Comparison of ENCODE assay signal across 15 cellular contexts in genomic region chr4:172758586-172759340, GRCh38.
DNase-seq lines count a peak whose midpoint lies in the region; ATAC-seq, FAIRE-seq and TF ChIP-seq lines count a peak whose summit lies in the region.
"Had no signal": no experiment of that assay in that cellular context is flagged by ENCODE, and none has a peak within 500 bp of the region (broad histone marks: within the 10 kb centered on the region; RNA-seq: fewer than 3 reads in every experiment).

No MANE protein-coding gene starts in this region.

- no peak overlapping the region for H3K9ac ChIP-seq in astrocyte (ENCODE audit: low read length)

- peak; percentile 34 for FAIRE-seq in astrocyte (lab: Jason Lieb, UNC)
- FAIRE-seq: pancreas had no signal

- 0 out of 2 replicates have a peak, but pooled peaks cover 2% of the 10 kb centered on the region for H3K9me3 ChIP-seq in MG63
- H3K9me3 ChIP-seq in astrocyte (ENCODE audit: insufficient read depth, low read depth, low read length): no peaks in the 10 kb centered on the region
- no peaks in the 10 kb centered on the region for H3K9me3 ChIP-seq in naive thymus-derived CD4-positive, alpha-beta T cell (ENCODE audit: control insufficient read depth in 2 of 3, low read length in 3 of 3)
- H3K9me3 ChIP-seq: gastrocnemius medialis, lower lobe of right lung, pancreas, SJCRH30 had no signal

- no peak overlapping the region for H3K4me3 ChIP-seq in MG63
- no peak overlapping the region for H3K4me3 ChIP-seq in astrocyte (ENCODE audit: insufficient read depth, low read depth, low read length)
- H3K4me3 ChIP-seq in naive thymus-derived CD4-positive, alpha-beta T cell (ENCODE audit: low read length): no peak overlapping the region
- H3K4me3 ChIP-seq: gastrocnemius medialis, lower lobe of right lung, pancreas, SJCRH30 had no signal

- peaks cover 1% of the 10 kb centered on the region for H3K9me3 Mint-ChIP-seq in astrocyte (ENCODE audit: unreplicated experiment)
- peaks cover 0 to 22% (median 2%) of the 10 kb centered on the region in 11 donors for H3K9me3 Mint-ChIP-seq in naive thymus-derived CD4-positive, alpha-beta T cell

- peak; percentile 4 for DNase-seq in MG63
- DNase-seq in astrocyte (ENCODE audit: low read depth): peak; percentile 66
- no peak for DNase-seq in naive thymus-derived CD4-positive, alpha-beta T cell
- DNase-seq in activated CD8-positive, alpha-beta memory T cell treated with anti-CD3 and anti-CD28 coated beads, Interleukin-2, amount 50 U/mL, for 4 hours: no peak
- DNase-seq in HuH-7.5 (ENCODE audit: low spot score): no peak
- DNase-seq: activated B cell treated with CpG ODN at 0.5 μM for 24 hours, gastrocnemius medialis, lower lobe of right lung, NCI-H2029 treated with DMSO at 0.1 percent for 48 hours, pancreas had no signal

- peak overlapping the region; percentile 0 for H3K4me2 ChIP-seq in astrocyte (ENCODE audit: low read length)

- H3K36me3 Mint-ChIP-seq in astrocyte (ENCODE audit: low read depth, unreplicated experiment): no peaks in the 10 kb centered on the region
- no peaks in the 10 kb centered on the region for H3K36me3 Mint-ChIP-seq in naive thymus-derived CD4-positive, alpha-beta T cell

- no peak overlapping the region for H3K27ac Mint-ChIP-seq in astrocyte (ENCODE audit: unreplicated experiment)
- H3K27ac Mint-ChIP-seq in naive thymus-derived CD4-positive, alpha-beta T cell: no peak overlapping the region
- H3K27ac Mint-ChIP-seq: activated B cell treated with CpG ODN at 0.5 μM for 24 hours had no signal

- peaks cover 7% of the 10 kb centered on the region for H3K4me1 ChIP-seq in astrocyte (ENCODE audit: insufficient read depth, low read length)
- no peaks in the 10 kb centered on the region for H3K4me1 ChIP-seq in naive thymus-derived CD4-positive, alpha-beta T cell (ENCODE audit: control insufficient read depth in 2 of 2, insufficient read depth in 2 of 2, low read length in 2 of 2)
- H3K4me1 ChIP-seq: gastrocnemius medialis, lower lobe of right lung, pancreas, SJCRH30 had no signal

- no peak for TF ChIP-seq CTCF in astrocyte (IDR thresholded peaks at IDR 0.05; ENCODE audit: insufficient read depth, low read depth, low read length)

- no peaks in the 10 kb centered on the region for H3K79me2 ChIP-seq in astrocyte (ENCODE audit: insufficient read depth, low read length)

- H3K27me3 ChIP-seq in MG63 (no peaks in the 10 kb centered on the region), astrocyte (ENCODE audit: insufficient read depth, low read length) (no peaks in the 10 kb centered on the region)
- H3K27me3 ChIP-seq in naive thymus-derived CD4-positive, alpha-beta T cell (ENCODE audit: control insufficient read depth in 2 of 2, insufficient read depth in 2 of 2, low read length in 2 of 2): no peaks in the 10 kb centered on the region
- H3K27me3 ChIP-seq: gastrocnemius medialis, pancreas, SJCRH30 had no signal

- POLR2A ChIA-PET in naive thymus-derived CD4-positive, alpha-beta T cell (lab: Charles Lee): no interaction called here

- H3K4me1 Mint-ChIP-seq in astrocyte (ENCODE audit: low read depth, unreplicated experiment): peaks cover 6% of the 10 kb centered on the region
- H3K4me1 Mint-ChIP-seq in naive thymus-derived CD4-positive, alpha-beta T cell: no peaks in the 10 kb centered on the region
- H3K4me1 Mint-ChIP-seq: activated B cell treated with CpG ODN at 0.5 μM for 24 hours; central memory CD8-positive, alpha-beta T cell had no signal

- CTCF ChIA-PET in naive thymus-derived CD4-positive, alpha-beta T cell (lab: Charles Lee): no interaction called here

- H4K20me1 ChIP-seq in astrocyte (ENCODE audit: insufficient read depth, low read length): no peaks in the 10 kb centered on the region

- no peaks in the 10 kb centered on the region for H3K36me3 ChIP-seq in MG63
- no peaks in the 10 kb centered on the region for H3K36me3 ChIP-seq in astrocyte (ENCODE audit: insufficient read depth, low read length)
- H3K36me3 ChIP-seq in naive thymus-derived CD4-positive, alpha-beta T cell (ENCODE audit: control insufficient read depth in 2 of 3, insufficient read depth in 3 of 3, low read length in 3 of 3): no peaks in the 10 kb centered on the region
- H3K36me3 ChIP-seq: gastrocnemius medialis, lower lobe of right lung, pancreas, SJCRH30 had no signal

- H2AFZ ChIP-seq in astrocyte (ENCODE audit: low read depth, low read length): no peak overlapping the region

- intact Hi-C loops in naive thymus-derived CD4-positive, alpha-beta T cell (cut with micrococcal nuclease): no loop called here

- H3K27ac ChIP-seq in astrocyte (ENCODE audit: low read depth, low read length): no peak overlapping the region
- H3K27ac ChIP-seq in naive thymus-derived CD4-positive, alpha-beta T cell (ENCODE audit: low read depth, low read length): no peak overlapping the region
- H3K27ac ChIP-seq: gastrocnemius medialis, lower lobe of right lung, pancreas, SJCRH30 had no signal

- no peak overlapping the region for H3K4me3 Mint-ChIP-seq in astrocyte (ENCODE audit: unreplicated experiment)
- H3K4me3 Mint-ChIP-seq in naive thymus-derived CD4-positive, alpha-beta T cell: no peak overlapping the region
- H3K4me3 Mint-ChIP-seq: activated B cell treated with CpG ODN at 0.5 μM for 24 hours; central memory CD8-positive, alpha-beta T cell had no signal

- H3K27me3 Mint-ChIP-seq in astrocyte (ENCODE audit: low read depth, unreplicated experiment): no peaks in the 10 kb centered on the region
- peaks cover 0 to 7% (median 0%) of the 10 kb centered on the region in 5 donors for H3K27me3 Mint-ChIP-seq in naive thymus-derived CD4-positive, alpha-beta T cell
- H3K27me3 Mint-ChIP-seq: activated B cell treated with CpG ODN at 0.5 μM for 24 hours; central memory CD8-positive, alpha-beta T cell had no signal

- peak; percentile 62 for ATAC-seq in GM18498 (IDR thresholded peaks at IDR 0.05; ENCODE audit: unreplicated experiment)
- ATAC-seq in naive thymus-derived CD4-positive, alpha-beta T cell: peak; percentile 78
- no peak for ATAC-seq in GM19397 (IDR thresholded peaks at IDR 0.05; ENCODE audit: unreplicated experiment)
- no peak for ATAC-seq in GM21447 (IDR thresholded peaks at IDR 0.05; ENCODE audit: unreplicated experiment)
- ATAC-seq: gastrocnemius medialis, pancreas had no signal

Comparison
In these comparisons a context has a peak if more than half of its experiments do, and no peak if none do; other contexts are left out.
1. ATAC-seq: peak in GM18498 (single experiment) and naive thymus-derived CD4-positive, alpha-beta T cell (single experiment); none in GM19397 (single experiment) and GM21447 (single experiment).
2. DNase-seq: peak in MG63 (single experiment) and astrocyte (single experiment); none in naive thymus-derived CD4-positive, alpha-beta T cell (0 of 9), activated CD8-positive, alpha-beta memory T cell treated with anti-CD3 and anti-CD28 coated beads, Interleukin-2, amount 50 U/mL, for 4 hours (single experiment) and HuH-7.5 (single experiment).